14 cellular contexts compared by ENCODE assay signal in the genomic region with DNA sequence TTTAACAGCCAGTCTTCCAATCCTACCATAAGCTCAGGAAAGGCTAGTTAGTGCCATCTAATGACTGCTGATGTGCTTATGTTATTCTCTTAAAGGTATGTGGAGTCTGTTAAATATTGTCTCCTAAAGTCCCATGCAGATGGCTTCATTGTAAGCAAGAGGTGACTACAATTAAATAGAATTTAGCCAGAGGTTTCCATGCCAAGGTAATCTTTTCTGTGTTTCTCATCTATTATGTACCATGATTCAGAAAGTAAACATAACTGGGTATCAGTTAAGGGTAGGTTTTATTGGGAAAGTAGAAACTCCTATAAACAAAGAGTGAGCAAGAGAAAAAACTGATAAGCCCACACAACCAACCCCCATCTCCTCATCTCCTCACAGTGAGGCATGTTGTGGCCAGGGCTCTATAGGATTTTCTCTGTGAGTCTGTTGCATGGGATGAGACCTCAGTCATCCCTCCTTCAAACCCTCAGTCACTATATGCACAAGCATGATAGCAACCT.
"Had no signal": no experiment of that assay in that cellular context is flagged by ENCODE, and none has a peak within 500 bp of the region (broad histone marks: within the 10 kb centered on the region; RNA-seq: fewer than 3 reads in every experiment).

No MANE protein-coding gene starts in this region.

- H3K27ac ChIP-seq: colonic mucosa, esophagus squamous epithelium, ovary had no signal

- H3K9me3 ChIP-seq: colonic mucosa, esophagus squamous epithelium, ovary had no signal

- DNase-seq: colonic mucosa; dermis blood vessel endothelial cell; esophagus squamous epithelium; foreskin fibroblast; left colon; left ventricle myocardium superior; natural killer cell; ovary; right cardiac atrium; stimulated activated CD4-positive, alpha-beta T cell treated with anti-CD3 and anti-CD28 coated beads, Interleukin-2, amount 100 ng/mL, for 48 hours; stimulated activated naive CD4-positive, alpha-beta T cell treated with Interleukin-2 at 50 U/mL for 16 hours; trophoblast cell had no signal

- H3K4me2 ChIP-seq: smooth muscle cell had no signal

- H3K4me3 ChIP-seq: colonic mucosa, esophagus squamous epithelium, lung, ovary, smooth muscle cell had no signal

- ATAC-seq: left colon, left ventricle myocardium superior, natural killer cell, right cardiac atrium had no signal

- H3K27me3 ChIP-seq: colonic mucosa, ovary had no signal

- H3K4me1 ChIP-seq: colonic mucosa, esophagus squamous epithelium had no signal

- H3K36me3 ChIP-seq: colonic mucosa, esophagus squamous epithelium, ovary had no signal
